In the genomic region with DNA sequence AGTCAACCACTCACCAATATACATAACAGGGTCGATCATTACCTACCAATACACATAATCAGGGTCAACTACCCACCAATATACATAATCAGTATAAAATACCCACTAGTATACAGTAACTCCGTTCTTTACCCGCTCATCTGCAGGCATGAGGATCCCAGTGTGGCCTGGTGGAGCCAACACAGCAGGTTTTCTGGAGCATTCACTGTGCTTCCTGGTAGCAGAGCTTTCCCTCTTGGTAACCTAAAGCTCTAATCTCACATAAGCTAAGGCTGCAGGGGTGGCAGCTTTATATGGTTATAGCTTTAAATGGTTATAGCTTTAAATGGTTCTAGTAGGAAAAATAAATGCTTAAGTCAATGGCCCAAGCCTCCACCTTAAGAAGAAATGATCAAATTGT, we compare ENCODE assay signal across 19 cellular contexts. TPM values are rescaled to one million over a fixed set of nuclear protein-coding genes. Genes with fewer than 3 reads are reported as not detected.
"Had no signal": no experiment of that assay in that cellular context is flagged by ENCODE, and none has a peak within 500 bp of the region (broad histone marks: within the 10 kb centered on the region; RNA-seq: fewer than 3 reads in every experiment).

No MANE protein-coding gene starts in this region.

- H3K27ac ChIP-seq: gastroesophageal sphincter, tibial nerve had no signal

- FAIRE-seq: bronchial epithelial cell, urothelium cell line had no signal

- DNase-seq: activated CD4-positive, alpha-beta T cell treated with anti-CD3 and anti-CD28 coated beads for 48 hours; activated CD8-positive, alpha-beta T cell treated with anti-CD3 and anti-CD28 coated beads, Interleukin-2, amount 10 ng/mL, durations not matched to agents 7 days and 5 days; cerebellar nuclear complex; effector CD4-positive, alpha-beta T cell; heart left ventricle; kidney glomerular epithelial cell; occipital lobe; posterior cingulate gyrus; stimulated activated CD4-positive, alpha-beta T cell treated with anti-CD3 and anti-CD28 coated beads, Interleukin-12 subunit alpha, Interleukin-12 subunit beta, amount 100 ng/mL, for 4 hours; stimulated activated CD4-positive, alpha-beta T cell treated with anti-CD3 and anti-CD28 coated beads, Interleukin-2, amount 100 ng/mL, for 24 hours; stimulated activated naive CD8-positive, alpha-beta T cell treated with anti-CD3 and anti-CD28 coated beads, Interleukin-15, Interleukin-2, amounts not matched to agents 100 U/mL and 50 U/mL, for 24 hours had no signal

- H3K4me1 ChIP-seq: gastroesophageal sphincter, heart left ventricle, tibial nerve had no signal

- H3K4me3 ChIP-seq: gastroesophageal sphincter, heart left ventricle, tibial nerve had no signal

- ATAC-seq: activated CD8-positive, alpha-beta T cell treated with anti-CD3 and anti-CD28 coated beads, Interleukin-2, amount 10 ng/mL, durations not matched to agents 7 days and 5 days; gastroesophageal sphincter; heart left ventricle; stimulated activated naive CD8-positive, alpha-beta T cell treated with anti-CD3 and anti-CD28 coated beads, Interleukin-15, Interleukin-2, amounts not matched to agents 100 U/mL and 50 U/mL, for 24 hours; WTC11 had no signal

RNA-seq across cellular contexts. Expression of a gene that starts 11.9 kb away (rescaled TPM):
- polyA plus RNA-seq: esophagus, liver, neural cell had no signal

RNA-seq across cellular contexts. Expression of a gene that starts 12.8 kb away (rescaled TPM):
- polyA plus RNA-seq: esophagus, heart left ventricle, liver, neural cell had no signal

RNA-seq across cellular contexts. Expression of a gene that starts 28.5 kb away (rescaled TPM):
- polyA plus RNA-seq: esophagus, heart left ventricle, liver, neural cell had no signal
